ENCODE assay signal across 9 cellular contexts in the genomic region with DNA sequence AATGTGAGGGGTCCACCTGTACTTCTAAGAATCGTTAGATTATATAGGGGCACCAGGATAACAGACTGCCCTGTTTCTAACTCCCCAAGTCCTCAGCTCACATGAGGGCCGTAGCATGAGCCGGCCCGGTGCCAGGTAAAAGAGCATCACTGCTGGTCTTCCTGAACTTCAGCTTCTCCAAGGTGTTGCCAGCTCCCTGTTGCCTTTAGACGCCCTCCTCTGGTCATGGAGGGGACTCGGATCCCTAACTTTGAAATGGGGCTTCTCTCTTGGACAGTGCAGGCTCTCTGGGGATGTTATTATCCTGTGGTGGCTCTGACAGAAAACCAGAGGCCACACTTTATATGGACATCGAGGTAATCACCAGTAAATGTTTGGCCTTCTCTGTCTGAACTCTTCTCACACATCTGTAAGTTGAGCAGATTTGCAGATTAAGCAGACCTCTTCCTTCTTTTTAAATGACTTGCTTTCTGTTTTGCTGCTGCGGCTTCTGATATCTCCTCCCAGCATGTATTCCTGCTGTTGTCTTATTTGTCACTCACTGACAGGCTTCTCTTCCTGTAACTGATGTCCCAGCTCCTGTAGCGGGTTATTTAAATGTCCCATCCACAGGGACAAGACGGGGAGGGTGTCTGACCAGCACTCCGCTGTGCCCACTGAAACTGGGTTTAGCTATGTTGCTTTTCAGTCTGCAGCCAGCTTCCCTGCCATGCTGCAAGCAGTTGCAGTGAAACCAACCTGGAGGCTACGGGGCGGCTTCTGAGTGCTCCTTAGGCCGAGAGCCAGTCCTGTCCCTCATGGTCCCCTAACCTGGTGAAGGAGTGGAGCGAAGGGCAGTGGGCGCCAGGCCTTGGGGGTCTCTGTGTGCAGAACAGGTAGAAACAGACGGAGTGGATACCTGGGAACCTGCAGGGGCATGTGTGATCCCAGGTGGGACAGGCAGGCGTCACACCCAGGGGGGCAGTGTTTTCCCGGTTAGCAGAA. TPM values are rescaled to one million over a fixed set of nuclear protein-coding genes. Genes with fewer than 3 reads are reported as not detected.
A peak's percentile ranks its signal among the peaks of the same experiment; 100 is the strongest.
DNase-seq lines count a peak whose midpoint lies in the region; ATAC-seq and TF ChIP-seq lines count a peak whose summit lies in the region.
"Had no signal": no experiment of that assay in that cellular context is flagged by ENCODE, and none has a peak within 500 bp of the region (broad histone marks: within the 10 kb centered on the region; RNA-seq: fewer than 3 reads in every experiment).

No MANE protein-coding gene starts in this region.

- DNase-seq in CD14-positive monocyte (ENCODE audit: low spot score): no peak
- DNase-seq in HuH-7 (ENCODE audit: low spot score): peak; percentile 72
- peak; percentile 65 for DNase-seq in astrocyte of the hippocampus (ENCODE audit: low read depth, low spot score)
- no peak for DNase-seq in right lobe of liver
- DNase-seq in omental fat pad (ENCODE audit: low spot score): no peak
- no peak for DNase-seq in RPMI8226
- DNase-seq in NCI-H1092 (lab: John Stamatoyannopoulos, UW): no peak
- DNase-seq in stimulated activated CD4-positive, alpha-beta T cell treated with anti-CD3 and anti-CD28 coated beads, Interleukin-4, amount 100 ng/mL, for 4 hours: no peak
- DNase-seq: activated CD8-positive, alpha-beta memory T cell treated with anti-CD3 and anti-CD28 coated beads for 24 hours had no signal

- H3K4me3 ChIP-seq in right lobe of liver: no peak overlapping the region

- intact Hi-C loops in CD14-positive monocyte (cut with micrococcal nuclease) (loop anchor here in 1 of 2 donors (5.0 kb wide), 2 partner anchors 44 to 59 kb away; no protein-coding TSS in a partner anchor), right lobe of liver (cut with DNase I) (no loop called here)

- no peaks in the 10 kb centered on the region for H3K9me3 Mint-ChIP-seq in CD14-positive monocyte

- 72% methylated on average over 10 of the region's 19 CpGs for WGBS in right lobe of liver (ENCODE audit: insufficient coverage, low coverage, low lambda C conversion rate, missing lambda C conversion rate)

- no peak overlapping the region for H3K4me3 Mint-ChIP-seq in CD14-positive monocyte

- H3K27ac Mint-ChIP-seq in CD14-positive monocyte: peak overlapping the region; percentile 58 to 84 (median 69)

- H3K27me3 ChIP-seq in right lobe of liver: no peaks in the 10 kb centered on the region

- H3K36me3 Mint-ChIP-seq in CD14-positive monocyte: peaks cover 49 to 56% of the 10 kb centered on the region in 2 donors

- peaks cover 0 to 1% (median 0%) of the 10 kb centered on the region in 3 donors for H3K27me3 Mint-ChIP-seq in CD14-positive monocyte (ENCODE audit: low read depth in 3 of 3)

- TF ChIP-seq CTCF in CD14-positive monocyte (IDR thresholded peaks at IDR 0.05) (peak; percentile 44), right lobe of liver (IDR thresholded peaks at IDR 0.05) (peak in 3 of 4 donors; percentile 17 to 35 (median 25)), omental fat pad (IDR thresholded peaks at IDR 0.05) (no peak)

- peaks cover 30% of the 10 kb centered on the region for H3K4me1 Mint-ChIP-seq in CD14-positive monocyte

- TF ChIP-seq POLR2A in right lobe of liver (IDR thresholded peaks at IDR 0.05): no peak

- no peaks in the 10 kb centered on the region for H3K9me3 ChIP-seq in right lobe of liver

- H3K27ac ChIP-seq in right lobe of liver: no peak overlapping the region

- peaks cover 0 to 6% (median 0%) of the 10 kb centered on the region in 4 donors for H3K4me1 ChIP-seq in right lobe of liver

- ATAC-seq in right lobe of liver: peak; percentile 29 to 51 (median 42)
- no peak for ATAC-seq in omental fat pad (ENCODE audit: low FRiP score)

- peaks cover 0 to 4% (median 0%) of the 10 kb centered on the region in 4 donors for H3K36me3 ChIP-seq in right lobe of liver

RNA-seq across cellular contexts. Expression of gene TSSK6, which starts 39.2 kb away (rescaled TPM):
- under 1 TPM in 1 of 2 donors, not detected in 1; 0.27 TPM for polyA plus RNA-seq in CD14-positive monocyte
- total RNA-seq in right lobe of liver (1 to 10 TPM in 4 of 6 experiments, under 1 TPM in 2; 0.53 to 2.9 (median 1.1) TPM), omental fat pad (1 to 10 TPM in 2 of 4 donors, under 1 TPM in 1, not detected in 1; 0.75 to 3.6 (median 1.3) TPM)

RNA-seq across cellular contexts. Expression of gene NDUFA13, which starts 39.9 kb away (rescaled TPM):
- 100 to 1,000 TPM; 361 to 433 TPM for polyA plus RNA-seq in CD14-positive monocyte
- total RNA-seq in right lobe of liver (100 to 1,000 TPM in 4 of 6 experiments, 10 to 100 TPM in 2; 20.8 to 202 (median 154) TPM), omental fat pad (10 to 100 TPM; 57.4 to 97.2 (median 63.9) TPM)

RNA-seq across cellular contexts. Expression of gene YJEFN3, which starts 52.6 kb away (rescaled TPM):
- polyA plus RNA-seq in CD14-positive monocyte: not detected
- 1 to 10 TPM in 4 of 6 experiments, under 1 TPM in 2; 0.31 to 4.2 (median 1.8) TPM for total RNA-seq in right lobe of liver
- total RNA-seq in omental fat pad: 1 to 10 TPM in 1 of 4 donors, under 1 TPM in 3; 0.75 to 1.1 (median 0.90) TPM

Comparison
In these comparisons a context has a peak if more than half of its experiments do, and no peak if none do; other contexts are left out.
1. DNase-seq: peak in HuH-7 (single experiment) and astrocyte of the hippocampus (single experiment); none in CD14-positive monocyte (single experiment), right lobe of liver (0 of 3), omental fat pad (single experiment), RPMI8226 (single experiment), NCI-H1092 (single experiment) and stimulated activated CD4-positive, alpha-beta T cell treated with anti-CD3 and anti-CD28 coated beads, Interleukin-4, amount 100 ng/mL, for 4 hours (0 of 2).
2. CTCF ChIP-seq: peak in CD14-positive monocyte (single experiment) and right lobe of liver (3 of 4); none in omental fat pad (0 of 3).